1 cellular context compared by ENCODE assay signal in genomic region chr1:50996083-50996482, GRCh38.
TF ChIP-seq lines count a peak whose summit lies in the region.

No MANE protein-coding gene starts in this region.

TF ChIP-seq in HepG2, 621 proteins besides CTCF, POLR2A, EP300 and RAD21:
- TF ChIP-seq, protein P1, sequence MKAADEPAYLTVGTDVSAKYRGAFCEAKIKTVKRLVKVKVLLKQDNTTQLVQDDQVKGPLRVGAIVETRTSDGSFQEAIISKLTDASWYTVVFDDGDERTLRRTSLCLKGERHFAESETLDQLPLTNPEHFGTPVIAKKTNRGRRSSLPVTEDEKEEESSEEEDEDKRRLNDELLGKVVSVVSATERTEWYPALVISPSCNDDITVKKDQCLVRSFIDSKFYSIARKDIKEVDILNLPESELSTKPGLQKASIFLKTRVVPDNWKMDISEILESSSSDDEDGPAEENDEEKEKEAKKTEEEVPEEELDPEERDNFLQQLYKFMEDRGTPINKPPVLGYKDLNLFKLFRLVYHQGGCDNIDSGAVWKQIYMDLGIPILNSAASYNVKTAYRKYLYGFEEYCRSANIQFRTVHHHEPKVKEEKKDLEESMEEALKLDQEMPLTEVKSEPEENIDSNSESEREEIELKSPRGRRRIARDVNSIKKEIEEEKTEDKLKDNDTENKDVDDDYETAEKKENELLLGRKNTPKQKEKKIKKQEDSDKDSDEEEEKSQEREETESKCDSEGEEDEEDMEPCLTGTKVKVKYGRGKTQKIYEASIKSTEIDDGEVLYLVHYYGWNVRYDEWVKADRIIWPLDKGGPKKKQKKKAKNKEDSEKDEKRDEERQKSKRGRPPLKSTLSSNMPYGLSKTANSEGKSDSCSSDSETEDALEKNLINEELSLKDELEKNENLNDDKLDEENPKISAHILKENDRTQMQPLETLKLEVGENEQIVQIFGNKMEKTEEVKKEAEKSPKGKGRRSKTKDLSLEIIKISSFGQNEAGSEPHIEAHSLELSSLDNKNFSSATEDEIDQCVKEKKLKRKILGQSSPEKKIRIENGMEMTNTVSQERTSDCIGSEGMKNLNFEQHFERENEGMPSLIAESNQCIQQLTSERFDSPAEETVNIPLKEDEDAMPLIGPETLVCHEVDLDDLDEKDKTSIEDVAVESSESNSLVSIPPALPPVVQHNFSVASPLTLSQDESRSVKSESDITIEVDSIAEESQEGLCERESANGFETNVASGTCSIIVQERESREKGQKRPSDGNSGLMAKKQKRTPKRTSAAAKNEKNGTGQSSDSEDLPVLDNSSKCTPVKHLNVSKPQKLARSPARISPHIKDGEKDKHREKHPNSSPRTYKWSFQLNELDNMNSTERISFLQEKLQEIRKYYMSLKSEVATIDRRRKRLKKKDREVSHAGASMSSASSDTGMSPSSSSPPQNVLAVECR (CRISPR knock-in tag; IDR thresholded peaks at IDR 0.05; ENCODE audit: borderline replicate concordance), result no peak
- TF ChIP-seq ATF7 (IDR thresholded peaks at IDR 0.05) (peak; percentile 92), ATF7 (CRISPR knock-in tag; IDR thresholded peaks at IDR 0.05) (no peak), ZNF501 (CRISPR knock-in tag; IDR thresholded peaks at IDR 0.05) (no peak), CREB1 (IDR thresholded peaks at IDR 0.05) (peak; percentile 29; the same call in 1 of the 2 replicates), CREB1 (CRISPR knock-in tag; IDR thresholded peaks at IDR 0.05) (no peak), SP5 (CRISPR knock-in tag; IDR thresholded peaks at IDR 0.05; ENCODE audit: borderline replicate concordance, low read depth) (no peak), EHMT2 (IDR thresholded peaks at IDR 0.05; ENCODE audit: borderline replicate concordance, low read depth, low read length) (no peak), ZNF850 (CRISPR knock-in tag; conservative IDR thresholded peaks at IDR 0.05) (no peak)
